ENCODE assay signal across 8 cellular contexts in genomic region chr3:49120438-49121135, GRCh38. TPM values are rescaled to one million over a fixed set of nuclear protein-coding genes. Genes with fewer than 3 reads are reported as not detected.
DNase-seq lines count a peak whose midpoint lies in the region; ATAC-seq and TF ChIP-seq lines count a peak whose summit lies in the region.

Gene USP19, minus strand, starts transcription at chr3:49120823. Its CDS starts 1,678 bp downstream, at chr3:49119145.

- H3K27me3 ChIP-seq in HUES6 (ENCODE audit: control insufficient read depth, insufficient read depth, low read length) (no peaks in the 10 kb centered on the region), PC-3 (ENCODE audit: low read length) (no peaks in the 10 kb centered on the region), mucosa of stomach (ENCODE audit: control insufficient read depth, insufficient read depth, low read length) (no peaks in the 10 kb centered on the region)

- ATAC-seq in GM21360 (IDR thresholded peaks at IDR 0.05; ENCODE audit: unreplicated experiment) (peak; percentile 72), PC-3 (peak; percentile 89)

- H3K36me3 ChIP-seq in HUES6 (ENCODE audit: control insufficient read depth, insufficient read depth, low read length) (peaks cover 77% of the 10 kb centered on the region), PC-3 (ENCODE audit: low read depth, low read length) (peaks cover 35% of the 10 kb centered on the region), mucosa of stomach (ENCODE audit: control insufficient read depth, insufficient read depth, low read length) (peaks cover 29% of the 10 kb centered on the region)

- CTCF ChIA-PET in Calu3 (lab: Charles Lee) (interaction anchor here (0.6 to 0.8 kb wide), 3 partner anchors 13 to 159 kb away, joined by 3 to 4 read pairs (median 3); no protein-coding TSS in a partner anchor), PC-3 (lab: Charles Lee) (no interaction called here)

- BruUV-seq in Calu3 (replicated peaks; lab: Mats Ljungman, UMichigan) (no TSS peak), PC-3 (replicated peaks; lab: Mats Ljungman, UMichigan) (no TSS peak)

- H3K9ac ChIP-seq in HUES6 (ENCODE audit: low read length) (peak within 1 kb of the TSS; percentile 98), PC-3 (ENCODE audit: low read length) (peak within 1 kb of the TSS; percentile 96), mucosa of stomach (ENCODE audit: low read length) (peak within 1 kb of the TSS; percentile 80)

- H3K4me3 ChIP-seq in HUES6 (ENCODE audit: low read depth, low read length) = peak within 1 kb of the TSS; percentile 98
- peak within 1 kb of the TSS; percentile 85 for H3K4me3 ChIP-seq in PC-3 (ENCODE audit: low read length)
- peak within 1 kb of the TSS; percentile 40 for H3K4me3 ChIP-seq in mucosa of stomach (ENCODE audit: low read length)

- peaks cover 51% of the 10 kb centered on the region for H3K36me3 Mint-ChIP-seq in Calu3 (ENCODE audit: insufficient read depth, unreplicated experiment)

- peaks cover 7% of the 10 kb centered on the region for H3F3A ChIP-seq in PC-3 (ENCODE audit: low read length, unreplicated experiment)

- H3K4me3 Mint-ChIP-seq in Calu3 (ENCODE audit: low read depth, unreplicated experiment) = peak within 1 kb of the TSS; percentile 73

- peaks cover 7% of the 10 kb centered on the region for H3K4me1 Mint-ChIP-seq in Calu3 (ENCODE audit: low read depth, unreplicated experiment)

- no peaks in the 10 kb centered on the region for H3K9me2 ChIP-seq in PC-3 (replicated peaks; ENCODE audit: low read length)

- H3K9me3 ChIP-seq in HUES6 (ENCODE audit: control insufficient read depth, insufficient read depth, low read depth, low read length) = no peaks in the 10 kb centered on the region
- H3K9me3 ChIP-seq in PC-3 (ENCODE audit: low read length) = no peaks in the 10 kb centered on the region
- H3K9me3 ChIP-seq in mucosa of stomach (ENCODE audit: control insufficient read depth, low read length) = no peaks in the 10 kb centered on the region

- TF ChIP-seq CTCF in Calu3 (IDR thresholded peaks at IDR 0.05; ENCODE audit: unreplicated experiment) = no peak
- TF ChIP-seq CTCF in PC-3 (conservative IDR thresholded peaks at IDR 0.05; ENCODE audit: low read depth, low read length) = no peak

- POLR2A ChIA-PET in PC-3 (lab: Charles Lee; ENCODE audit: unreplicated experiment) = interaction anchor here (0.6 to 1.2 kb wide), 7 partner anchors 12 to 1211 kb away, joined by 3 to 9 read pairs (median 4); partner anchors contain the start of gene QRICH1

- H3K27me3 Mint-ChIP-seq in Calu3 (ENCODE audit: unreplicated experiment) = no peaks in the 10 kb centered on the region

- H2AFZ ChIP-seq in PC-3 (ENCODE audit: low read length) = peak within 1 kb of the TSS; percentile 55

- peak within 1 kb of the TSS; percentile 64 for H3K27ac ChIP-seq in HUES6 (ENCODE audit: low read depth, low read length)
- H3K27ac ChIP-seq in PC-3 (ENCODE audit: low read length) = peak within 1 kb of the TSS; percentile 83
- H3K27ac ChIP-seq in epithelial cell of prostate = peak within 1 kb of the TSS; percentile 89

- H3K4me1 ChIP-seq in HUES6 (ENCODE audit: control insufficient read depth, insufficient read depth, low read length) = peaks cover 10% of the 10 kb centered on the region
- H3K4me1 ChIP-seq in PC-3 (ENCODE audit: insufficient read depth, low read length) = peaks cover 15% of the 10 kb centered on the region
- H3K4me1 ChIP-seq in mucosa of stomach (ENCODE audit: control insufficient read depth, insufficient read depth, low read length) = peaks cover 14% of the 10 kb centered on the region

- no peaks in the 10 kb centered on the region for H4K20me1 ChIP-seq in PC-3 (ENCODE audit: low read length)

- H3K79me2 ChIP-seq in PC-3 (ENCODE audit: low read length) = peaks cover 20% of the 10 kb centered on the region

- peak within 1 kb of the TSS; percentile 96 for H3K4me2 ChIP-seq in PC-3 (ENCODE audit: low read length)

- peak within 1 kb of the TSS; percentile 39 for H3K27ac Mint-ChIP-seq in Calu3 (ENCODE audit: unreplicated experiment)

- no peaks in the 10 kb centered on the region for H3K9me3 Mint-ChIP-seq in Calu3 (ENCODE audit: low read depth, unreplicated experiment)

- intact Hi-C loops in Calu3 (cut with micrococcal nuclease; ENCODE audit: unreplicated experiment) (no loop called here), PC-3 (cut with micrococcal nuclease) (no loop called here)

- DNase-seq in Calu3 (peak; percentile 91), PC-3 (peak; percentile 94), activated T-cell treated with anti-CD3 and anti-CD28 coated beads for 48 hours (ENCODE audit: low read depth) (peak; percentile 95), epithelial cell of prostate (ENCODE audit: low read depth, low spot score) (peak; percentile 40)
- peak; percentile 82 to 86 for DNase-seq in stimulated activated CD8-positive, alpha-beta memory T cell treated with anti-CD3 and anti-CD28 coated beads, Interleukin-7, amount 100 ng/mL, for 1 hour (ENCODE audit: low read depth in 2 of 2)

RNA-seq across cellular contexts. Expression of gene USP19, which starts in this region (rescaled TPM):
- total RNA-seq in Calu3 (2022) (44.3 and 51.0 TPM in 2 replicates), PC-3 (2014; rRNA removed) (84.4 and 86.7 TPM in 2 replicates)

Comparison
In these comparisons a context has a peak if more than half of its experiments do, and no peak if none do; other contexts are left out.
1. Peak in every context shown above with its lines: DNase-seq, ATAC-seq, H3K4me3 ChIP-seq and H3K27ac ChIP-seq.
2. DNase-seq: peak in every context shown above with its lines; median percentile 95 in activated T-cell treated with anti-CD3 and anti-CD28 coated beads for 48 hours; 94 in PC-3; 91 in Calu3; 84 in stimulated activated CD8-positive, alpha-beta memory T cell treated with anti-CD3 and anti-CD28 coated beads, Interleukin-7, amount 100 ng/mL, for 1 hour; 40 in epithelial cell of prostate.
3. H3K4me3 ChIP-seq: peak in every context shown above with its lines; median percentile 98 in HUES6; 85 in PC-3; 40 in mucosa of stomach.